Comparison of ENCODE assay signal across 24 cellular contexts in genomic region chr11:60172011-60172410, GRCh38. TPM values are rescaled to one million over a fixed set of nuclear protein-coding genes. Genes with fewer than 3 reads are reported as not detected.
A peak's percentile ranks its signal among the peaks of the same experiment; 100 is the strongest.
DNase-seq lines count a peak whose midpoint lies in the region; ATAC-seq, FAIRE-seq and TF ChIP-seq lines count a peak whose summit lies in the region.
"Had no signal": no experiment of that assay in that cellular context is flagged by ENCODE, and none has a peak within 500 bp of the region (broad histone marks: within the 10 kb centered on the region; RNA-seq: fewer than 3 reads in every experiment).

No MANE protein-coding gene starts in this region.

- TF ChIP-seq CTCF in CD14-positive monocyte (IDR thresholded peaks at IDR 0.05) (no peak), Calu3 (IDR thresholded peaks at IDR 0.05; ENCODE audit: unreplicated experiment) (no peak), bronchial epithelial cell (IDR thresholded peaks at IDR 0.05; ENCODE audit: insufficient read depth, low read length, severe bottlenecking) (no peak), osteocyte (IDR thresholded peaks at IDR 0.05) (no peak)

- peaks cover 0 to 5% (median 0%) of the 10 kb centered on the region in 7 donors for H3K9me3 Mint-ChIP-seq in CD14-positive monocyte
- no peaks in the 10 kb centered on the region for H3K9me3 Mint-ChIP-seq in Calu3 (ENCODE audit: low read depth, unreplicated experiment)
- H3K9me3 Mint-ChIP-seq in osteocyte (ENCODE audit: unreplicated experiment): no peaks in the 10 kb centered on the region

- H3K27ac Mint-ChIP-seq in CD14-positive monocyte: peak overlapping the region in 4 of 7 donors; percentile 8 to 57 (median 38)
- peak overlapping the region; percentile 13 for H3K27ac Mint-ChIP-seq in Calu3 (ENCODE audit: unreplicated experiment)
- H3K27ac Mint-ChIP-seq in osteocyte (ENCODE audit: unreplicated experiment): no peak overlapping the region
- H3K27ac Mint-ChIP-seq: CD4-positive, alpha-beta T cell; CD8-positive, alpha-beta T cell had no signal

- intact Hi-C loops in CD14-positive monocyte (cut with micrococcal nuclease) (no loop called here), Calu3 (cut with micrococcal nuclease; ENCODE audit: unreplicated experiment) (loop anchor here (10.0 kb wide), 1 partner anchor 173 kb away; no protein-coding TSS in a partner anchor)

- H3K4me3 ChIP-seq in bronchial epithelial cell (ENCODE audit: low read depth, low read length): no peak overlapping the region
- H3K4me3 ChIP-seq: BLaER1 had no signal

- peaks cover 0 to 2% (median 0%) of the 10 kb centered on the region in 3 donors for H3K27me3 Mint-ChIP-seq in CD14-positive monocyte (ENCODE audit: low read depth in 3 of 3)
- H3K27me3 Mint-ChIP-seq in Calu3 (ENCODE audit: unreplicated experiment): no peaks in the 10 kb centered on the region
- peaks cover 17% of the 10 kb centered on the region for H3K27me3 Mint-ChIP-seq in osteocyte (ENCODE audit: unreplicated experiment)

- TF ChIP-seq POLR2A in erythroblast (IDR thresholded peaks at IDR 0.05; ENCODE audit: low read length): no peak

- CTCF ChIA-PET in Calu3 (lab: Charles Lee): interaction anchor here (4.1 kb wide), 1 partner anchor 80 kb away, joined by 72 read pairs; no protein-coding TSS in a partner anchor

- H3K36me3 Mint-ChIP-seq in CD14-positive monocyte (peaks cover 86 to 94% of the 10 kb centered on the region in 2 donors), Calu3 (ENCODE audit: insufficient read depth, unreplicated experiment) (peaks cover 19% of the 10 kb centered on the region), osteocyte (ENCODE audit: unreplicated experiment) (no peaks in the 10 kb centered on the region)
- H3K36me3 Mint-ChIP-seq: CD8-positive, alpha-beta T cell had no signal

- no TSS peak for BruUV-seq in Calu3 (replicated peaks; lab: Mats Ljungman, UMichigan)

- DNase-seq in CD14-positive monocyte (ENCODE audit: low spot score) (no peak), Calu3 (no peak), bronchial epithelial cell (ENCODE audit: low read depth) (peak; percentile 26), dermis blood vessel endothelial cell (peak; percentile 59), SW480 (ENCODE audit: low spot score) (no peak), osteocyte (ENCODE audit: extremely low spot score, unreplicated experiment) (no peak), erythroblast (lab: John Stamatoyannopoulos, UW) (no peak)
- DNase-seq: 8988T; ACHN; BE2C; C1 segment of cervical spinal cord; CD4-positive, alpha-beta T cell; CD8-positive, alpha-beta T cell; DMS79 treated with DMSO at 0.1 percent for 48 hours; GF-D8 had no signal

- no peak for FAIRE-seq in bronchial epithelial cell (lab: Jason Lieb, UNC)
- FAIRE-seq: A204.1, D721Med, G401.6, GM12891, GM19239 had no signal

- no peaks in the 10 kb centered on the region for H3K36me3 ChIP-seq in bronchial epithelial cell (ENCODE audit: control insufficient read depth, insufficient read depth, low read length)
- H3K36me3 ChIP-seq: BE2C, BLaER1 had no signal

- H3K4me1 Mint-ChIP-seq in CD14-positive monocyte: peaks cover 82% of the 10 kb centered on the region
- peaks cover 86% of the 10 kb centered on the region for H3K4me1 Mint-ChIP-seq in Calu3 (ENCODE audit: low read depth, unreplicated experiment)
- H3K4me1 Mint-ChIP-seq in osteocyte (ENCODE audit: unreplicated experiment): no peaks in the 10 kb centered on the region

- no peak overlapping the region for H3K4me3 Mint-ChIP-seq in CD14-positive monocyte
- no peak overlapping the region for H3K4me3 Mint-ChIP-seq in Calu3 (ENCODE audit: low read depth, unreplicated experiment)
- no peak overlapping the region for H3K4me3 Mint-ChIP-seq in osteocyte (ENCODE audit: unreplicated experiment)
- H3K4me3 Mint-ChIP-seq: CD4-positive, alpha-beta T cell; CD8-positive, alpha-beta T cell had no signal

- ATAC-seq in HG03342 (IDR thresholded peaks at IDR 0.05; ENCODE audit: unreplicated experiment): no peak
- ATAC-seq: CD8-positive, alpha-beta T cell had no signal

- no peaks in the 10 kb centered on the region for H3K27me3 ChIP-seq in bronchial epithelial cell (ENCODE audit: control insufficient read depth, insufficient read depth, low read length)
- H3K27me3 ChIP-seq: BE2C, BLaER1 had no signal

RNA-seq across cellular contexts. Expression of gene MS4A6A, which starts 10.9 kb away (rescaled TPM):
- 1,000 to 10,000 TPM; 2,353 to 3,009 TPM for polyA plus RNA-seq in CD14-positive monocyte
- not detected in 2 replicates for total RNA-seq in Calu3 (2022)
- not detected in 2 replicates for total RNA-seq in bronchial epithelial cell
- total RNA-seq in dermis blood vessel endothelial cell: 1.3 and 6.0 TPM in 2 replicates
- total RNA-seq in osteocyte: not detected in 2 replicates
- total RNA-seq: A673; CD8-positive, alpha-beta T cell had no signal
- polyA plus RNA-seq: AG04450 had no signal

Comparison
In these comparisons a context has a peak if more than half of its experiments do, and no peak if none do; other contexts are left out.
1. DNase-seq: peak in bronchial epithelial cell (single experiment) and dermis blood vessel endothelial cell (single experiment); none in CD14-positive monocyte (single experiment), Calu3 (single experiment), SW480 (single experiment), osteocyte (single experiment) and erythroblast (0 of 2).